ENCODE assay signal across 8 cellular contexts in the genomic region with DNA sequence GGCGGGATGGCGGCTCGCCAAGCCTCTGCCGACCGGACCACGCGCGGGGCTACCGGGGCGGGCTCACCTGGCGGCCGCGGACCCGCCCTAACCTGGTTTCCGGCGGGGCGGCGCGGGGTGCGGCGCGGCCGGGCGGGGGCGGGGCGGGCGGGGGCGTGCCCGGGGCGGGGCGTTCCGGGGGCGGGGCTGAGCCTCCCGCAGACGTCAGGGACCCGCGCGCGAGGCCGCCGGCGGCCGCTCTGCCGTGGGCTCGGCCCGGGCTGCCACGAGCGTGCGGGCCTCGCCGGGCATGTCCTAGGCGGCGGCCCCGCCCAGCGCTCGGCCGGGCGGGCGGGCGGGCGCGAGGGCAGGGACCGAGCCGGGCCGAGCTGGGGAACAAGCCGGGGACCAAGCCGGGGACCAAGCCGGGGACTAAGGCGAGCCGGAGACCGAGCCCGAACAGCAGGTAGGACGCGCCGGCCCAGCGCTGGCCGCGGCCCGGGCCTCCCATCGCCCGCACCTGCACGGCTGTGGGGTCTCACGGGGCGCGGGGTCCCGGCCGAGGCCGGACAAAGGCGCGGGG. TPM values are rescaled to one million over a fixed set of nuclear protein-coding genes. Genes with fewer than 3 reads are reported as not detected.
A peak's percentile ranks its signal among the peaks of the same experiment; 100 is the strongest.
DNase-seq lines count a peak whose midpoint lies in the region; ATAC-seq and TF ChIP-seq lines count a peak whose summit lies in the region.

A gene (plus strand): TSS at position 200 of the 562 bp plus-strand sequence. CDS start 3,183 bp downstream, outside the sequence.

- H3K4me3 ChIP-seq in Loucy (ENCODE audit: low read length, poor library complexity, severe bottlenecking) (peak within 1 kb of the TSS; percentile 78), mucosa of rectum (ENCODE audit: low read length in 2 of 2) (peak within 1 kb of the TSS; percentile 74 to 76), testis (peak within 1 kb of the TSS; percentile 67 to 81)

- H3K79me2 ChIP-seq in Loucy (ENCODE audit: insufficient read depth, low read length): 0 out of 2 replicates have a peak, but pooled peaks cover 4% of the 10 kb centered on the region

- H3K9ac ChIP-seq in Loucy (ENCODE audit: low read depth, low read length, poor library complexity, severe bottlenecking) (peak within 1 kb of the TSS; percentile 74), mucosa of rectum (ENCODE audit: low read depth in 1 of 2, low read length in 2 of 2) (peak within 1 kb of the TSS; percentile 79 to 83)

- ATAC-seq in HG03571 (IDR thresholded peaks at IDR 0.05; ENCODE audit: unreplicated experiment) (no peak), GM21717 (IDR thresholded peaks at IDR 0.05; ENCODE audit: unreplicated experiment) (no peak)

- no peak for TF ChIP-seq CTCF in Loucy (conservative IDR thresholded peaks at IDR 0.05; ENCODE audit: low read length)
- no peak for TF ChIP-seq CTCF in testis (IDR thresholded peaks at IDR 0.05)

- no peaks in the 10 kb centered on the region for H3F3A ChIP-seq in Loucy (ENCODE audit: low read depth)

- no peak for TF ChIP-seq POLR2A in erythroblast (IDR thresholded peaks at IDR 0.05; ENCODE audit: low read length)
- no peak for TF ChIP-seq POLR2A in testis (IDR thresholded peaks at IDR 0.05)

- H3K4me2 ChIP-seq in Loucy (ENCODE audit: low read depth, low read length, poor library complexity, severe bottlenecking): peak within 1 kb of the TSS; percentile 84

- H3K9me2 ChIP-seq in Loucy (replicated peaks; ENCODE audit: low read depth, low read length): no peaks in the 10 kb centered on the region

- H3K27me3 ChIP-seq in Loucy (ENCODE audit: insufficient read depth, low read length, poor library complexity, severe bottlenecking) (no peaks in the 10 kb centered on the region), mucosa of rectum (ENCODE audit: control insufficient read depth in 2 of 2, insufficient read depth in 2 of 2, low read length in 2 of 2) (no peaks in the 10 kb centered on the region), testis (no peaks in the 10 kb centered on the region)

- peak within 1 kb of the TSS; percentile 93 to 96 for H3K27ac ChIP-seq in mucosa of rectum (ENCODE audit: low read depth in 2 of 2, low read length in 2 of 2)
- peak within 1 kb of the TSS; percentile 64 to 69 for H3K27ac ChIP-seq in testis

- peak within 1 kb of the TSS; percentile 76; the same call in 1 of the 2 replicates for H2AFZ ChIP-seq in Loucy (ENCODE audit: low read length)

- intact Hi-C loops in testis (cut with DNase I; ENCODE audit: low total_unique reads): no loop called here

- peak; percentile 58 for DNase-seq in EH (ENCODE audit: low read depth)
- peak; percentile 35 for DNase-seq in activated CD8-positive, alpha-beta memory T cell treated with anti-CD3 and anti-CD28 coated beads, Interleukin-2, amount 50 U/mL, for 4 hours
- DNase-seq in erythroblast (lab: John Stamatoyannopoulos, UW): peak; percentile 29 to 46
- DNase-seq in testis: peak; percentile 44

- H4K20me1 ChIP-seq in Loucy (ENCODE audit: insufficient read depth, low read length, poor library complexity, severe bottlenecking): no peaks in the 10 kb centered on the region

- H3K9me3 ChIP-seq in Loucy (ENCODE audit: insufficient read depth, low read depth, low read length): no peaks in the 10 kb centered on the region
- H3K9me3 ChIP-seq in mucosa of rectum (ENCODE audit: control insufficient read depth in 2 of 2, low read length in 2 of 2): no peaks in the 10 kb centered on the region
- no peaks in the 10 kb centered on the region for H3K9me3 ChIP-seq in testis

- H3K36me3 ChIP-seq in Loucy (ENCODE audit: insufficient read depth, low read length) (no peaks in the 10 kb centered on the region), mucosa of rectum (ENCODE audit: control insufficient read depth in 2 of 2, insufficient read depth in 2 of 2, low read length in 2 of 2) (peaks cover 0 to 7% of the 10 kb centered on the region in 2 donors), testis (ENCODE audit: low read depth, missing control alignments) (no peaks in the 10 kb centered on the region)

- H3K4me1 ChIP-seq in Loucy (ENCODE audit: insufficient read depth, low read length, poor library complexity, severe bottlenecking): peaks cover 5% of the 10 kb centered on the region
- peaks cover 21 to 24% of the 10 kb centered on the region in 2 donors for H3K4me1 ChIP-seq in mucosa of rectum (ENCODE audit: control insufficient read depth in 2 of 2, insufficient read depth in 2 of 2, low read length in 2 of 2)
- H3K4me1 ChIP-seq in testis: peaks cover 22% of the 10 kb centered on the region

- WGBS in testis, 2 donors: 0 to 2% methylated on average over 15 to 27 of the region's 90 CpGs

RNA-seq across cellular contexts. Expression of the gene that starts here (rescaled TPM):
- 10 to 100 TPM; 73.9 to 79.7 TPM for total RNA-seq in testis
- 33.9 TPM for polyA plus RNA-seq in testis (ENCODE audit: insufficient read depth, low read depth, low replicate concordance)
